13 cellular contexts compared by ENCODE assay signal in genomic region chr6:149337330-149337729, GRCh38. TPM values are rescaled to one million over a fixed set of nuclear protein-coding genes. Genes with fewer than 3 reads are reported as not detected.
DNase-seq lines count a peak whose midpoint lies in the region; ATAC-seq and TF ChIP-seq lines count a peak whose summit lies in the region.
"Had no signal": no experiment of that assay in that cellular context is flagged by ENCODE, and none has a peak within 500 bp of the region (broad histone marks: within the 10 kb centered on the region; RNA-seq: fewer than 3 reads in every experiment).

No MANE protein-coding gene starts in this region.

- POLR2A ChIA-PET in activated CD4-positive, alpha-beta T cell treated with anti-CD3 and anti-CD28 coated beads, Interleukin-2, amount 10 ng/mL, durations not matched to agents 7 days and 5 days (lab: Charles Lee): no interaction called here

- no peaks in the 10 kb centered on the region for H3K9me3 ChIP-seq in neutrophil
- H3K9me3 ChIP-seq: MG63 had no signal

- peaks cover 100% of the 10 kb centered on the region for H3K79me2 ChIP-seq in GM23338 (replicated peaks; ENCODE audit: insufficient read depth)

- H3K36me3 Mint-ChIP-seq in activated CD4-positive, alpha-beta T cell treated with anti-CD3 and anti-CD28 coated beads, Interleukin-2, amount 10 ng/mL, durations not matched to agents 7 days and 5 days (ENCODE audit: low read depth): peaks cover 45% of the 10 kb centered on the region
- H3K36me3 Mint-ChIP-seq in GM23338 (ENCODE audit: low read depth) (peaks cover 5% of the 10 kb centered on the region; the same call in 2 of the 3 replicates), endothelial cell (ENCODE audit: low read depth, unreplicated experiment) (peaks cover 8% of the 10 kb centered on the region)
- H3K36me3 Mint-ChIP-seq in activated naive CD4-positive, alpha-beta T cell treated with anti-CD3 and anti-CD28 coated beads, Interleukin-2, amount 50 U/mL, for 72 hours: peaks cover 15 to 44% of the 10 kb centered on the region in 2 donors

- no peaks in the 10 kb centered on the region for H3K9me2 ChIP-seq in GM23338 (ENCODE audit: insufficient read depth)

- ATAC-seq in GM23338 (no peak), GM18873 (IDR thresholded peaks at IDR 0.05; ENCODE audit: low FRiP score, unreplicated experiment) (no peak)
- no peak for ATAC-seq in activated naive CD4-positive, alpha-beta T cell treated with anti-CD3 and anti-CD28 coated beads, Interleukin-2, amount 50 U/mL, for 72 hours

- no peak overlapping the region for H3K27ac ChIP-seq in GM23338 (ENCODE audit: low read depth)
- peak overlapping the region; percentile 38 for H3K27ac ChIP-seq in neutrophil

- H3K4me3 Mint-ChIP-seq in activated CD4-positive, alpha-beta T cell treated with anti-CD3 and anti-CD28 coated beads, Interleukin-2, amount 10 ng/mL, durations not matched to agents 7 days and 5 days: no peak overlapping the region
- H3K4me3 Mint-ChIP-seq in GM23338 (no peak overlapping the region), endothelial cell (ENCODE audit: unreplicated experiment) (no peak overlapping the region)

- no peak overlapping the region for H2AFZ ChIP-seq in GM23338

- no peaks in the 10 kb centered on the region for H3K27me3 Mint-ChIP-seq in activated CD4-positive, alpha-beta T cell treated with anti-CD3 and anti-CD28 coated beads, Interleukin-2, amount 10 ng/mL, durations not matched to agents 7 days and 5 days
- H3K27me3 Mint-ChIP-seq in GM23338 (ENCODE audit: insufficient read depth, low read depth, poor library complexity): no peaks in the 10 kb centered on the region
- H3K27me3 Mint-ChIP-seq in endothelial cell (ENCODE audit: unreplicated experiment): peaks cover 3% of the 10 kb centered on the region

- no peaks in the 10 kb centered on the region for H3F3A ChIP-seq in GM23338 (replicated peaks; ENCODE audit: low read depth)

- H3K36me3 ChIP-seq in GM23338 (ENCODE audit: insufficient read depth) (no peaks in the 10 kb centered on the region), neutrophil (no peaks in the 10 kb centered on the region)
- H3K36me3 ChIP-seq: MG63 had no signal

- H3K4me3 ChIP-seq in GM23338: no peak overlapping the region
- H3K4me3 ChIP-seq in neutrophil (ENCODE audit: low read depth in 1 of 2, low read length in 1 of 2): no peak overlapping the region
- H3K4me3 ChIP-seq: lung, MG63 had no signal

- CTCF ChIA-PET in activated CD4-positive, alpha-beta T cell treated with anti-CD3 and anti-CD28 coated beads, Interleukin-2, amount 10 ng/mL, durations not matched to agents 7 days and 5 days (lab: Charles Lee): interaction anchor here (0.6 to 2.1 kb wide), 5 partner anchors 10 to 249 kb away, joined by 3 to 6 read pairs (median 3); no protein-coding TSS in a partner anchor

- H3K4me1 ChIP-seq in GM23338 (ENCODE audit: insufficient read depth): peaks cover 45% of the 10 kb centered on the region
- peaks cover 29 to 67% of the 10 kb centered on the region in 2 experiments for H3K4me1 ChIP-seq in neutrophil (ENCODE audit: control insufficient read depth in 1 of 2, insufficient read depth in 1 of 2, low read depth in 1 of 2, low read length in 1 of 2)

- H3K27me3 ChIP-seq in GM23338 (ENCODE audit: insufficient read depth) (no peaks in the 10 kb centered on the region), neutrophil (no peaks in the 10 kb centered on the region)
- H3K27me3 ChIP-seq: MG63 had no signal

- no peak for DNase-seq in activated CD4-positive, alpha-beta T cell treated with anti-CD3 and anti-CD28 coated beads, Interleukin-2, amount 10 ng/mL, durations not matched to agents 7 days and 5 days
- no peak for DNase-seq in activated CD4-positive, alpha-beta T cell treated with anti-CD3 and anti-CD28 coated beads, Interleukin-2, amount 50 U/mL, for 4 hours
- no peak for DNase-seq in GM23338 (ENCODE audit: low spot score)
- no peak for DNase-seq in activated naive CD4-positive, alpha-beta T cell treated with anti-CD3 and anti-CD28 coated beads, Interleukin-2, amount 50 U/mL, for 72 hours (ENCODE audit: low spot score in 2 of 2)
- no peak for DNase-seq in endothelial cell (ENCODE audit: low spot score)
- DNase-seq in NCI-H1417 (lab: John Stamatoyannopoulos, UW): no peak
- DNase-seq: activated CD4-positive, CD25-positive, alpha-beta regulatory T cell treated with anti-CD3 and anti-CD28 coated beads, Interleukin-2, amount 50 U/mL, for 72 hours; cortex of kidney; GOT3; MG63 had no signal

- peaks cover 82% of the 10 kb centered on the region for H3K4me1 Mint-ChIP-seq in activated CD4-positive, alpha-beta T cell treated with anti-CD3 and anti-CD28 coated beads, Interleukin-2, amount 10 ng/mL, durations not matched to agents 7 days and 5 days
- H3K4me1 Mint-ChIP-seq in GM23338: peaks cover 61% of the 10 kb centered on the region
- H3K4me1 Mint-ChIP-seq in endothelial cell (ENCODE audit: unreplicated experiment): peaks cover 39% of the 10 kb centered on the region

- no peaks in the 10 kb centered on the region for H3K9me3 Mint-ChIP-seq in activated CD4-positive, alpha-beta T cell treated with anti-CD3 and anti-CD28 coated beads, Interleukin-2, amount 10 ng/mL, durations not matched to agents 7 days and 5 days
- H3K9me3 Mint-ChIP-seq in GM23338 (no peaks in the 10 kb centered on the region; the same call in 2 of the 3 replicates), endothelial cell (ENCODE audit: unreplicated experiment) (no peaks in the 10 kb centered on the region)
- peaks cover 0 to 8% of the 10 kb centered on the region in 2 donors for H3K9me3 Mint-ChIP-seq in activated naive CD4-positive, alpha-beta T cell treated with anti-CD3 and anti-CD28 coated beads, Interleukin-2, amount 50 U/mL, for 72 hours

- peaks cover 12% of the 10 kb centered on the region; the same call in 1 of the 2 replicates for H4K20me1 ChIP-seq in GM23338 (replicated peaks; ENCODE audit: insufficient read depth)

- peak overlapping the region; percentile 17; the same call in 1 of the 2 replicates for H3K4me2 ChIP-seq in GM23338

- H3K27ac Mint-ChIP-seq in activated CD4-positive, alpha-beta T cell treated with anti-CD3 and anti-CD28 coated beads, Interleukin-2, amount 10 ng/mL, durations not matched to agents 7 days and 5 days: peak overlapping the region; percentile 79
- H3K27ac Mint-ChIP-seq in GM23338 (peak overlapping the region; percentile 68), endothelial cell (ENCODE audit: unreplicated experiment) (no peak overlapping the region)
- peak overlapping the region; percentile 46 to 100 for H3K27ac Mint-ChIP-seq in activated naive CD4-positive, alpha-beta T cell treated with anti-CD3 and anti-CD28 coated beads, Interleukin-2, amount 50 U/mL, for 72 hours

- TF ChIP-seq CTCF in GM23338 (conservative IDR thresholded peaks at IDR 0.05; ENCODE audit: low read depth in 2 of 2) (no peak), neutrophil (IDR thresholded peaks at IDR 0.05) (no peak), endothelial cell (IDR thresholded peaks at IDR 0.05; ENCODE audit: unreplicated experiment) (no peak)

TF ChIP-seq in GM23338, 12 proteins besides CTCF, POLR2A, EP300 and RAD21:
- no peak for TF ChIP-seq ETS1 (IDR thresholded peaks at IDR 0.05)
- TF ChIP-seq JUNB (IDR thresholded peaks at IDR 0.05; ENCODE audit: unreplicated experiment): no peak

RNA-seq across cellular contexts. Expression of gene TAB2, which starts 19.8 kb away (rescaled TPM):
- 100 to 1,000 TPM; 126 to 154 TPM for total RNA-seq in activated CD4-positive, alpha-beta T cell treated with anti-CD3 and anti-CD28 coated beads, Interleukin-2, amount 10 ng/mL, durations not matched to agents 7 days and 5 days
- 59.2 and 65.5 TPM in 2 replicates for total RNA-seq in GM23338 (2014; rRNA removed; shearing (Covaris generic))
- polyA plus RNA-seq in GM23338 (2016; fragmentation: Nextera tagmentation; extraction: Ambion mirVana): 19.8 and 21.7 TPM in 2 replicates
- 10 to 100 TPM; 88.0 to 98.2 TPM for total RNA-seq in activated naive CD4-positive, alpha-beta T cell treated with anti-CD3 and anti-CD28 coated beads, Interleukin-2, amount 50 U/mL, for 72 hours
- 105 TPM for total RNA-seq in endothelial cell (ENCODE audit: unreplicated experiment)
